ENCODE assay signal across 34 cellular contexts in the genomic region with DNA sequence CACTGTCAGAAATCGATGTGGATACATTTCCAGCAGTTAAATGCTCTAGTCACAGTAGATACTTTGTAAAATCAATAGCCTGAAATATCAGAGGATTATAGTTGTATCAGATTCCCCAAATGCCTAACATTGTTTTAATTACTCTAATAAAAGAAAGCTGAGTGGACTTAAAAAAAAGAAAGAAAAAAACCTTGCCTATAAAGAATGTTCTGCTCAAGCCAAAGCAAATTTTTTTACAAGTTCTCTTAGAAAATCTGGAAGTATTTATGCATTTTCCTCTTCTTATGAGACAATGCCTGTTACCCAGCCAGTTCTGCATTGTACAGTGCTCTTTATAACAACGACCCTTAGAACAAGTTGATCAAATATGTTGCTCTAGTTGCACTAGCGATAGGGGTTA.
DNase-seq lines count a peak whose midpoint lies in the region; ATAC-seq and TF ChIP-seq lines count a peak whose summit lies in the region.
"Had no signal": no experiment of that assay in that cellular context is flagged by ENCODE, and none has a peak within 500 bp of the region (broad histone marks: within the 10 kb centered on the region; RNA-seq: fewer than 3 reads in every experiment).

No MANE protein-coding gene starts in this region.

- no peak for TF ChIP-seq POLR2A in spleen (IDR thresholded peaks at IDR 0.05)

- H3K36me3 ChIP-seq in ascending aorta (no peaks in the 10 kb centered on the region), spleen (no peaks in the 10 kb centered on the region)
- H3K36me3 ChIP-seq: BLaER1, esophagus squamous epithelium, neural progenitor cell, Peyer's patch, tibial nerve, WERI-Rb-1 had no signal

- no peaks in the 10 kb centered on the region for H3K9me3 ChIP-seq in ascending aorta
- H3K9me3 ChIP-seq in spleen: no peaks in the 10 kb centered on the region
- H3K9me3 ChIP-seq: BLaER1, esophagus squamous epithelium, Peyer's patch, right atrium auricular region, tibial nerve had no signal

- no peaks in the 10 kb centered on the region for H3K36me3 Mint-ChIP-seq in osteocyte (ENCODE audit: unreplicated experiment)
- H3K36me3 Mint-ChIP-seq: activated CD8-positive, alpha-beta memory T cell treated with anti-CD3 and anti-CD28 coated beads, Interleukin-2, amount 10 ng/mL, durations not matched to agents 7 days and 5 days; activated naive CD8-positive, alpha-beta T cell treated with anti-CD3 and anti-CD28 coated beads for 36 hours had no signal

- intact Hi-C loops in ascending aorta (cut with DNase I): no loop called here
- intact Hi-C loops in spleen (cut with DNase I; ENCODE audit: low total_unique reads): no loop called here

- H3K27me3 ChIP-seq in ascending aorta (no peaks in the 10 kb centered on the region), spleen (replicated peaks in 1 of 7) (peaks cover 0 to 3% (median 0%) of the 10 kb centered on the region in 7 donors)
- H3K27me3 ChIP-seq: BLaER1, esophagus squamous epithelium, neural progenitor cell, Peyer's patch, right atrium auricular region, tibial nerve had no signal

- peak overlapping the region; percentile 72 for H3K27ac Mint-ChIP-seq in osteocyte (ENCODE audit: unreplicated experiment)
- H3K27ac Mint-ChIP-seq: activated CD4-positive, alpha-beta T cell treated with anti-CD3 and anti-CD28 coated beads, Interleukin-2, amount 10 ng/mL, durations not matched to agents 7 days and 5 days; activated CD8-positive, alpha-beta memory T cell treated with anti-CD3 and anti-CD28 coated beads, Interleukin-2, amount 10 ng/mL, durations not matched to agents 7 days and 5 days; activated naive CD8-positive, alpha-beta T cell treated with anti-CD3 and anti-CD28 coated beads for 36 hours; neural progenitor cell; T-helper 2 cell treated with Interferon-gamma antibody and Interleukin-4, amounts not matched to agents 5 μg/mL and 100 μg/mL, for 36 hours had no signal

- ATAC-seq in HG03378 (IDR thresholded peaks at IDR 0.05; ENCODE audit: unreplicated experiment): no peak
- ATAC-seq in activated CD4-positive, CD25-positive, alpha-beta regulatory T cell treated with anti-CD3 and anti-CD28 coated beads, Interleukin-2, amount 50 U/mL, for 24 hours: no peak
- ATAC-seq: activated CD8-positive, alpha-beta memory T cell treated with anti-CD3 and anti-CD28 coated beads, Interleukin-2, amount 10 ng/mL, durations not matched to agents 7 days and 5 days; activated T-cell treated with anti-CD3 and anti-CD28 coated beads, Interleukin-2, amount 50 U/mL, for 4 hours; left lobe of liver had no signal

- H3K4me1 ChIP-seq in ascending aorta (peaks cover 9 to 42% of the 10 kb centered on the region in 2 donors), spleen (no peaks in the 10 kb centered on the region)
- H3K4me1 ChIP-seq: neural progenitor cell, Peyer's patch had no signal

- H3K27me3 Mint-ChIP-seq in osteocyte (ENCODE audit: unreplicated experiment): no peaks in the 10 kb centered on the region

- DNase-seq in EH (ENCODE audit: low read depth) (peak; percentile 57), ascending aorta (ENCODE audit: low spot score in 2 of 2) (no peak), fibroblast of peridontal ligament (ENCODE audit: extremely low read depth) (peak; percentile 78), osteocyte (ENCODE audit: extremely low spot score, unreplicated experiment) (no peak), spleen (no peak), OCI-M1 (lab: John Stamatoyannopoulos, UW) (no peak)
- DNase-seq: ACHN; activated CD4-positive, alpha-beta T cell treated with anti-CD3 and anti-CD28 coated beads, Interleukin-2, amount 10 ng/mL, durations not matched to agents 7 days and 5 days; activated CD8-positive, alpha-beta memory T cell treated with anti-CD3 and anti-CD28 coated beads, Interleukin-2, amount 10 ng/mL, durations not matched to agents 7 days and 5 days; activated gamma-delta T cell; activated naive CD8-positive, alpha-beta T cell treated with anti-CD3 and anti-CD28 coated beads for 36 hours; activated T-cell treated with anti-CD3 and anti-CD28 coated beads, Interleukin-2, amount 50 U/mL, for 4 hours; central memory CD4-positive, alpha-beta T cell; dermis blood vessel endothelial cell; esophagus squamous epithelium; HCEC 1CT; Kasumi-1; mesendoderm; NCI-H1436; NCI-H2081; NCI-H2227 treated with DMSO at 0.1 percent for 48 hours; NCI-H526 treated with DMSO at 0.1 percent for 48 hours; Peyer's patch; SHP77; stimulated activated CD8-positive, alpha-beta memory T cell treated with anti-CD3 and anti-CD28 coated beads, Interleukin-4, amount 100 ng/mL, for 48 hours; WERI-Rb-1 had no signal

- no peak for TF ChIP-seq CTCF in ascending aorta (IDR thresholded peaks at IDR 0.05)
- no peak for TF ChIP-seq CTCF in osteocyte (IDR thresholded peaks at IDR 0.05)
- TF ChIP-seq CTCF in spleen (IDR thresholded peaks at IDR 0.05 in 8 of 11, conservative IDR thresholded peaks at IDR 0.05 in 3 of 11): no peak

- 72 to 87% (median 83%) methylated on average over 3 of the region's 3 CpGs for WGBS in spleen, 5 donors

- H3K4me1 Mint-ChIP-seq in osteocyte (ENCODE audit: unreplicated experiment): peaks cover 57% of the 10 kb centered on the region
- H3K4me1 Mint-ChIP-seq: activated CD4-positive, alpha-beta T cell treated with anti-CD3 and anti-CD28 coated beads, Interleukin-2, amount 10 ng/mL, durations not matched to agents 7 days and 5 days; activated CD8-positive, alpha-beta memory T cell treated with anti-CD3 and anti-CD28 coated beads, Interleukin-2, amount 10 ng/mL, durations not matched to agents 7 days and 5 days; activated naive CD8-positive, alpha-beta T cell treated with anti-CD3 and anti-CD28 coated beads for 36 hours had no signal

- H3K9me3 Mint-ChIP-seq in osteocyte (ENCODE audit: unreplicated experiment): no peaks in the 10 kb centered on the region
- H3K9me3 Mint-ChIP-seq: activated CD4-positive, alpha-beta T cell treated with anti-CD3 and anti-CD28 coated beads, Interleukin-2, amount 10 ng/mL, durations not matched to agents 7 days and 5 days; activated naive CD8-positive, alpha-beta T cell treated with anti-CD3 and anti-CD28 coated beads for 36 hours; activated T-cell treated with anti-CD3 and anti-CD28 coated beads, Interleukin-2, amount 50 U/mL, for 4 hours; neural progenitor cell; T-helper 2 cell treated with Interferon-gamma antibody and Interleukin-4, amounts not matched to agents 5 μg/mL and 100 μg/mL, for 36 hours had no signal

- H3K4me3 ChIP-seq in ascending aorta: no peak overlapping the region
- no peak overlapping the region for H3K4me3 ChIP-seq in spleen
- H3K4me3 ChIP-seq: BLaER1, esophagus squamous epithelium, neural progenitor cell, Peyer's patch, right atrium auricular region, tibial nerve had no signal

- no peak overlapping the region for H3K4me3 Mint-ChIP-seq in osteocyte (ENCODE audit: unreplicated experiment)
- H3K4me3 Mint-ChIP-seq: activated CD4-positive, alpha-beta T cell treated with anti-CD3 and anti-CD28 coated beads, Interleukin-2, amount 10 ng/mL, durations not matched to agents 7 days and 5 days; activated CD8-positive, alpha-beta memory T cell treated with anti-CD3 and anti-CD28 coated beads, Interleukin-2, amount 10 ng/mL, durations not matched to agents 7 days and 5 days; activated naive CD8-positive, alpha-beta T cell treated with anti-CD3 and anti-CD28 coated beads for 36 hours; activated T-cell treated with anti-CD3 and anti-CD28 coated beads, Interleukin-2, amount 50 U/mL, for 4 hours; neural progenitor cell; T-helper 2 cell treated with Interferon-gamma antibody and Interleukin-4, amounts not matched to agents 5 μg/mL and 100 μg/mL, for 36 hours had no signal

- H3K27ac ChIP-seq in ascending aorta: peak overlapping the region; percentile 87 to 95
- no peak overlapping the region for H3K27ac ChIP-seq in spleen
- H3K27ac ChIP-seq: BLaER1, esophagus squamous epithelium, neural progenitor cell, Peyer's patch, right atrium auricular region, WERI-Rb-1 had no signal

Comparison
In these comparisons a context has a peak if more than half of its experiments do, and no peak if none do; other contexts are left out.
1. DNase-seq: peak in EH (single experiment) and fibroblast of peridontal ligament (single experiment); none in ascending aorta (0 of 2), osteocyte (single experiment), spleen (single experiment) and OCI-M1 (single experiment).
2. H3K27ac ChIP-seq: peak in ascending aorta (2 of 2); none in spleen (0 of 8).